24 cellular contexts compared by ENCODE assay signal in the genomic region with DNA sequence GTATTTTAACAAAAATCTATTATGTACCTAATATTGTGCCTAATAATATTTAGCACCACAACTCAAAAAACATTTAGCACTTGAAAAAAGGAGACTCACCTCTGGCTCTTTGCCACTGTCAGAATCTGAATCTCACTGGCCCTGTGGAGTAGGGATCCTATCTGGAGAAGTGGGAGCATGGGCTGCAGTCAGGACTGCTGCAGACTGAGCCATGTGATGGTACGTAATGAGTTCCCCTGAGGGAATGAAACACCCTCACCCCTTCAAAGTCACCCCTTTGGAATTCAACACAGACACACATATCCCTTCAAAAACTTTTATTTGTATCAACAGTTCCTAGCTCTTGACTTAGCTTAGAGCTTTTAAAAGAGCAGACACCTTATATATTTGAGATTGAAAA. TPM values are rescaled to one million over a fixed set of nuclear protein-coding genes. Genes with fewer than 3 reads are reported as not detected.
DNase-seq lines count a peak whose midpoint lies in the region; ATAC-seq and TF ChIP-seq lines count a peak whose summit lies in the region.
"Had no signal": no experiment of that assay in that cellular context is flagged by ENCODE, and none has a peak within 500 bp of the region (broad histone marks: within the 10 kb centered on the region; RNA-seq: fewer than 3 reads in every experiment).

No MANE protein-coding gene starts in this region.

- no peak for TF ChIP-seq CTCF in AG10803 (conservative IDR thresholded peaks at IDR 0.05; ENCODE audit: low read length)
- TF ChIP-seq CTCF in HFFc6 (IDR thresholded peaks at IDR 0.05): no peak
- no peak for TF ChIP-seq CTCF in choroid plexus epithelial cell (conservative IDR thresholded peaks at IDR 0.05; ENCODE audit: low read depth, low read length)

- no peak for ATAC-seq in HG02852 (IDR thresholded peaks at IDR 0.05; ENCODE audit: unreplicated experiment)
- ATAC-seq in HG02798 (IDR thresholded peaks at IDR 0.05; ENCODE audit: poor library complexity, unreplicated experiment): no peak
- ATAC-seq: activated naive CD8-positive, alpha-beta T cell treated with anti-CD3 and anti-CD28 coated beads, Interleukin-2, amount 50 U/mL, for 24 hours; naive thymus-derived CD8-positive, alpha-beta T cell had no signal

- peaks cover 36% of the 10 kb centered on the region for H3K4me1 Mint-ChIP-seq in HFFc6 (ENCODE audit: low read depth)

- no peaks in the 10 kb centered on the region for H3K27me3 Mint-ChIP-seq in HFFc6 (ENCODE audit: insufficient read depth)
- H3K27me3 Mint-ChIP-seq: activated naive CD8-positive, alpha-beta T cell treated with anti-CD3 and anti-CD28 coated beads, Interleukin-2, amount 50 U/mL, for 24 hours; B cell; naive thymus-derived CD8-positive, alpha-beta T cell; progenitor cell of endocrine pancreas; stimulated activated naive CD8-positive, alpha-beta T cell treated with anti-CD3 and anti-CD28 coated beads, Interleukin-15, Interleukin-2, amounts not matched to agents 100 ng/mL and 50 ng/mL, for 24 hours had no signal

- H3K4me3 ChIP-seq in AG10803 (ENCODE audit: low read length) (no peak overlapping the region), choroid plexus epithelial cell (ENCODE audit: low read depth, low read length) (no peak overlapping the region)
- H3K4me3 ChIP-seq: coronary artery, esophagus squamous epithelium, lower lobe of right lung, MG63, SK-N-MC, uterus had no signal

- no peaks in the 10 kb centered on the region for H3K9me3 Mint-ChIP-seq in HFFc6
- H3K9me3 Mint-ChIP-seq: activated naive CD8-positive, alpha-beta T cell treated with anti-CD3 and anti-CD28 coated beads, Interleukin-2, amount 50 U/mL, for 24 hours; naive thymus-derived CD8-positive, alpha-beta T cell; stimulated activated naive CD8-positive, alpha-beta T cell treated with anti-CD3 and anti-CD28 coated beads, Interleukin-15, Interleukin-2, amounts not matched to agents 100 ng/mL and 50 ng/mL, for 24 hours had no signal

- H3K27ac Mint-ChIP-seq in HFFc6: peak overlapping the region; percentile 79
- H3K27ac Mint-ChIP-seq: activated naive CD8-positive, alpha-beta T cell treated with anti-CD3 and anti-CD28 coated beads, Interleukin-2, amount 50 U/mL, for 24 hours; B cell; progenitor cell of endocrine pancreas had no signal

- peak overlapping the region; percentile 52 for H3K4me3 Mint-ChIP-seq in HFFc6
- H3K4me3 Mint-ChIP-seq: activated naive CD8-positive, alpha-beta T cell treated with anti-CD3 and anti-CD28 coated beads, Interleukin-2, amount 50 U/mL, for 24 hours; B cell; naive thymus-derived CD8-positive, alpha-beta T cell; stimulated activated naive CD8-positive, alpha-beta T cell treated with anti-CD3 and anti-CD28 coated beads, Interleukin-15, Interleukin-2, amounts not matched to agents 100 ng/mL and 50 ng/mL, for 24 hours had no signal

- peak; percentile 62 for DNase-seq in AG10803 (ENCODE audit: low read depth)
- DNase-seq in HFFc6: peak; percentile 77
- peak; percentile 63 for DNase-seq in choroid plexus epithelial cell (ENCODE audit: low read depth)
- DNase-seq in myocyte (ENCODE audit: low read depth): peak; percentile 17
- DNase-seq in stimulated activated CD4-positive, alpha-beta T cell treated with anti-CD3 and anti-CD28 coated beads, Interleukin-1b, Interleukin-23, amount 100 ng/mL, for 48 hours: no peak
- no peak for DNase-seq in activated gamma-delta T cell (lab: John Stamatoyannopoulos, UW)
- DNase-seq: activated CD4-positive, alpha-beta T cell treated with anti-CD3 and anti-CD28 coated beads, Interleukin-2, amount 50 U/mL, for 1 hour; activated naive CD8-positive, alpha-beta T cell treated with anti-CD3 and anti-CD28 coated beads, Interleukin-2, amount 50 U/mL, for 24 hours; esophagus squamous epithelium; lower lobe of right lung; MG63; naive thymus-derived CD8-positive, alpha-beta T cell; NCI-H1930; NCI-H526; stimulated activated CD4-positive, alpha-beta T cell treated with anti-CD3 and anti-CD28 coated beads, Interleukin-12 subunit alpha, Interleukin-12 subunit beta, amount 100 ng/mL, for 4 hours; uterus had no signal

- H3K36me3 Mint-ChIP-seq in HFFc6 (ENCODE audit: low read depth): peaks cover 12% of the 10 kb centered on the region; the same call in 1 of the 2 replicates

RNA-seq across cellular contexts. Expression of a gene that starts 6.5 kb away (rescaled TPM):
- total RNA-seq in HFFc6 (2021; fragmentation: NEBNext Ultra II Directional; extraction: Animal tissue kit (Norgen Biotek cat#: 25700)): 10 to 100 TPM; 51.8 to 64.2 (median 54.5) TPM
- total RNA-seq in myocyte: 79.1 and 79.7 TPM in 2 replicates
- 55.0 TPM for polyA plus RNA-seq in myocyte (2012)

RNA-seq across cellular contexts. Expression of a gene that starts 6.9 kb away (rescaled TPM):
- total RNA-seq in HFFc6 (2021; fragmentation: NEBNext Ultra II Directional; extraction: Animal tissue kit (Norgen Biotek cat#: 25700)): 10 to 100 TPM; 15.9 to 19.4 (median 18.4) TPM
- 20.8 and 24.1 TPM in 2 replicates for total RNA-seq in myocyte
- 24.0 TPM for polyA plus RNA-seq in myocyte (2012)

RNA-seq across cellular contexts. Expression of a gene that starts 7.0 kb away (rescaled TPM):
- total RNA-seq in HFFc6 (2021; fragmentation: NEBNext Ultra II Directional; extraction: Animal tissue kit (Norgen Biotek cat#: 25700)): 100 to 1,000 TPM in 3 of 6 experiments, 10 to 100 TPM in 3; 97.0 to 105 (median 99.8) TPM
- total RNA-seq in myocyte: 111 and 133 TPM in 2 replicates
- 111 TPM for polyA plus RNA-seq in myocyte (2012)

RNA-seq across cellular contexts. Expression of a gene that starts 14.6 kb away (rescaled TPM):
- total RNA-seq in HFFc6 (2021; fragmentation: NEBNext Ultra II Directional; extraction: Animal tissue kit (Norgen Biotek cat#: 25700)): not detected
- total RNA-seq in myocyte: 1.8 and 2.8 TPM in 2 replicates
- 3.5 TPM for polyA plus RNA-seq in myocyte (2012)
- total RNA-seq: esophagus squamous epithelium, HT-29 had no signal
- polyA plus RNA-seq: naive thymus-derived CD8-positive, alpha-beta T cell had no signal

RNA-seq across cellular contexts. Expression of a gene that starts 19.0 kb away (rescaled TPM):
- total RNA-seq in HFFc6 (2021; fragmentation: NEBNext Ultra II Directional; extraction: Animal tissue kit (Norgen Biotek cat#: 25700)): 100 to 1,000 TPM; 103 to 131 (median 120) TPM
- total RNA-seq in myocyte: 74.7 and 127 TPM in 2 replicates
- 39.4 TPM for polyA plus RNA-seq in myocyte (2012)

Comparison
In these comparisons a context has a peak if more than half of its experiments do, and no peak if none do; other contexts are left out.
1. DNase-seq: peak in AG10803 (single experiment), HFFc6 (single experiment), choroid plexus epithelial cell (single experiment) and myocyte (single experiment); none in stimulated activated CD4-positive, alpha-beta T cell treated with anti-CD3 and anti-CD28 coated beads, Interleukin-1b, Interleukin-23, amount 100 ng/mL, for 48 hours (single experiment) and activated gamma-delta T cell (single experiment).